In the genomic region with DNA sequence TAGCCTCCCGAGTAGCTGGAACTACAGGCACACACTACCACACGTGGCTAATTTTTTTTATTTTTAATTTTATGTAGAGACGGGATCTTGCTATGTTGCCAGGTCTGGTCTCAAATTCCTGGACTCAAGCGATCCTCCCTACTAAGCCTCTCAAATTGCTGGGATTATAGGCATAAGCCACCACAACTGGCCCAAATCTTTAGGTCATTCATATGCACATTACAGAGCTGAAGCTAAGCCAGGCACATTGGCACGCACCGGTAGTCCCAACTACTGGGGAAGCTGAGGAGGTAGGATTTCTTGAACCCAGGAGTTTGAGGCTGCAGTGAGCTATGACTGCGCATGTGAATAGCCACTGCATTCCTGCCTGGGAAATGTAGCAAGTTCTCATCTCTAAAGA, we compare ENCODE assay signal across 4 cellular contexts.
"Had no signal": no experiment of that assay in that cellular context is flagged by ENCODE, and none has a peak within 500 bp of the region (broad histone marks: within the 10 kb centered on the region; RNA-seq: fewer than 3 reads in every experiment).

No MANE protein-coding gene starts in this region.

- H3K4me3 ChIP-seq: GM23338, K562 had no signal

- H3K27ac Mint-ChIP-seq: GM23338 had no signal

- H3K4me3 Mint-ChIP-seq: GM23338 had no signal

- H3K9me3 Mint-ChIP-seq: GM23338 had no signal

- H3K4me2 ChIP-seq: GM23338 had no signal

- H2AFZ ChIP-seq: GM23338 had no signal

- DNase-seq: HCEC 1CT, IMR-90 had no signal

- ATAC-seq: GM23338, K562 had no signal
